In genomic region chr10:83680470-83680891, GRCh38 we compare ENCODE assay signal across 10 cellular contexts.
DNase-seq lines count a peak whose midpoint lies in the region; ATAC-seq and TF ChIP-seq lines count a peak whose summit lies in the region.
"Had no signal": no experiment of that assay in that cellular context is flagged by ENCODE, and none has a peak within 500 bp of the region (broad histone marks: within the 10 kb centered on the region; RNA-seq: fewer than 3 reads in every experiment).

No MANE protein-coding gene starts in this region.

- peaks cover 3% of the 10 kb centered on the region for H3K27me3 Mint-ChIP-seq in activated naive CD4-positive, alpha-beta T cell treated with anti-CD3 and anti-CD28 coated beads, Interleukin-2, amount 10 ng/mL, durations not matched to agents 7 days and 5 days

- WGBS in ovary, 3 donors, result 72 to 74% (median 73%) methylated on average over 7 of the region's 7 CpGs

- no peaks in the 10 kb centered on the region for H3K36me3 ChIP-seq in ovary

- no peak overlapping the region for H3K27ac Mint-ChIP-seq in activated naive CD4-positive, alpha-beta T cell treated with anti-CD3 and anti-CD28 coated beads, Interleukin-2, amount 10 ng/mL, durations not matched to agents 7 days and 5 days

- CTCF ChIA-PET in activated naive CD4-positive, alpha-beta T cell treated with anti-CD3 and anti-CD28 coated beads, Interleukin-2, amount 10 ng/mL, durations not matched to agents 7 days and 5 days (lab: Charles Lee), result no interaction called here

- H3K4me1 ChIP-seq in ovary (ENCODE audit: insufficient read depth), result no peaks in the 10 kb centered on the region

- H3K9me3 Mint-ChIP-seq in activated naive CD4-positive, alpha-beta T cell treated with anti-CD3 and anti-CD28 coated beads, Interleukin-2, amount 10 ng/mL, durations not matched to agents 7 days and 5 days, result no peaks in the 10 kb centered on the region

- H3K36me3 Mint-ChIP-seq in activated naive CD4-positive, alpha-beta T cell treated with anti-CD3 and anti-CD28 coated beads, Interleukin-2, amount 10 ng/mL, durations not matched to agents 7 days and 5 days, result no peaks in the 10 kb centered on the region

- DNase-seq in activated naive CD4-positive, alpha-beta T cell treated with anti-CD3 and anti-CD28 coated beads, Interleukin-2, amount 10 ng/mL, durations not matched to agents 7 days and 5 days, result peak; percentile 22
- DNase-seq in HCEC 1CT, result no peak
- DNase-seq in left lobe of liver (ENCODE audit: low spot score), result no peak
- DNase-seq in ovary, result no peak
- no peak for DNase-seq in SW 1271 (lab: John Stamatoyannopoulos, UW)
- DNase-seq: dorsolateral prefrontal cortex, NCI-H1092 treated with DMSO at 0.1 percent for 48 hours had no signal

- no peaks in the 10 kb centered on the region for H3K27me3 ChIP-seq in ovary
- H3K27me3 ChIP-seq: dorsolateral prefrontal cortex had no signal

- H3K4me3 ChIP-seq in ovary, result no peak overlapping the region

- intact Hi-C loops in ovary (cut with DNase I), result no loop called here

- peaks cover 9% of the 10 kb centered on the region for H3K4me1 Mint-ChIP-seq in activated naive CD4-positive, alpha-beta T cell treated with anti-CD3 and anti-CD28 coated beads, Interleukin-2, amount 10 ng/mL, durations not matched to agents 7 days and 5 days

- no peak overlapping the region for H3K4me3 Mint-ChIP-seq in activated naive CD4-positive, alpha-beta T cell treated with anti-CD3 and anti-CD28 coated beads, Interleukin-2, amount 10 ng/mL, durations not matched to agents 7 days and 5 days

- H3K27ac ChIP-seq in ovary, result no peak overlapping the region

- no peaks in the 10 kb centered on the region for H3K9me3 ChIP-seq in ovary

- TF ChIP-seq CTCF in ovary (IDR thresholded peaks at IDR 0.05), result no peak

- TF ChIP-seq EP300 in ovary (IDR thresholded peaks at IDR 0.05), result no peak

- peak; percentile 97 for ATAC-seq in GM18511 (IDR thresholded peaks at IDR 0.05; ENCODE audit: unreplicated experiment)
- peak; percentile 99 for ATAC-seq in GM19467 (IDR thresholded peaks at IDR 0.05; ENCODE audit: unreplicated experiment)
- peak; percentile 99 for ATAC-seq in HG03108 (IDR thresholded peaks at IDR 0.05; ENCODE audit: unreplicated experiment)
- no peak for ATAC-seq in left lobe of liver

- no peak for TF ChIP-seq POLR2A in ovary (IDR thresholded peaks at IDR 0.05)
